Comparison of ENCODE assay signal across 8 cellular contexts in the genomic region with DNA sequence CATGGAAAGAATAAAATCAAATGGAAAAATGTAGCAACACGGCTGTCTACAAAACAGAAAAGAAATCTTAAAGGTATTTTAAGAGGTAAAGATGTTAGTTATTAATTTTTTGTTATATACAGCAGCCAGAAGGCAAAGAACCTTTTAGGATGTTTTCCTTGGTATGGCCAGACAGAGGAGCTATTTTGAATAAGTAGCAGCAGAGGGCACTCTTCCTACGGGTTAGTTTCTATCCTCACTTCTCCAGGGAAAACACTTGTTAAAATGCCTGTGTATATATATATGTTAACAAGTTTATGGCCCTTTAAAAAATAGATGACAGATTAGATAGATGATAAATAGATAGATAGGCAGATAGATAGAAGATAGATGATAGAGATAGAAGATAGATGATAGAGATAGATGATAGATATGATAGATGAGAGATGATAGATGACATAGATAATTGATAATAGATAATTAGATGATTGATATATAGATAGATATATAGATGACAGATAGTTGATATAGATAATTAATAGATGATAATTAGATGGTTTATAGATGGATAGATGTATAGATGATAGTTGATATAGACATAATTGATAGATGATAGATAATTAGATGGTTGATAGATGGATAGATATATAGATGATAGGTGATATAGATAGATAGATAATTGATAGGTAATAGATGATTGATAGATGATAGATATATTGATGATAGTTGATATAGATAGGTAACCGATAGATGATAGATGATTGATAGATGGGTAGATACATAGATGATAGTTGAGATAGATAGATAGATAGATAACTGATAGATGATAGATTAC. TPM values are rescaled to one million over a fixed set of nuclear protein-coding genes. Genes with fewer than 3 reads are reported as not detected.
DNase-seq lines count a peak whose midpoint lies in the region; ATAC-seq and TF ChIP-seq lines count a peak whose summit lies in the region.

No MANE protein-coding gene starts in this region.

- no peaks in the 10 kb centered on the region for H3K36me3 Mint-ChIP-seq in stimulated activated memory B cell treated with anti-CD40 and anti-IgM and Interleukin-4, amounts not matched to agents 10 μg/mL and 1 μg/mL and 100 μg/mL, for 72 hours

- H3K4me3 ChIP-seq in colonic mucosa, result no peak overlapping the region

- no peaks in the 10 kb centered on the region for H3K27me3 ChIP-seq in colonic mucosa

- no peak for ATAC-seq in stimulated activated memory B cell treated with anti-CD40 and anti-IgM and Interleukin-4, amounts not matched to agents 10 μg/mL and 1 μg/mL and 100 μg/mL, for 72 hours
- no peak for ATAC-seq in HG02870 (IDR thresholded peaks at IDR 0.05; ENCODE audit: unreplicated experiment)

- H3K4me1 Mint-ChIP-seq in stimulated activated memory B cell treated with anti-CD40 and anti-IgM and Interleukin-4, amounts not matched to agents 10 μg/mL and 1 μg/mL and 100 μg/mL, for 72 hours, result no peaks in the 10 kb centered on the region

- DNase-seq in AG20443 (ENCODE audit: low spot score) (peak; percentile 27), HEK293T (ENCODE audit: extremely low spot score) (no peak), NCI-H82 treated with DMSO at 0.1 percent for 48 hours (lab: John Stamatoyannopoulos, UW; ENCODE audit: unreplicated experiment) (peak; percentile 54), colonic mucosa (no peak), middle frontal gyrus (ENCODE audit: extremely low spot score, low spot score) (peak; percentile 33), activated gamma-delta T cell (lab: John Stamatoyannopoulos, UW) (no peak)

- H3K9me3 Mint-ChIP-seq in stimulated activated memory B cell treated with anti-CD40 and anti-IgM and Interleukin-4, amounts not matched to agents 10 μg/mL and 1 μg/mL and 100 μg/mL, for 72 hours, result no peaks in the 10 kb centered on the region

- CTCF ChIA-PET in HEK293T (lab: Yijun Ruan, JAX), result interaction anchor here (1.0 to 1.8 kb wide), 4 partner anchors 97 to 173 kb away, joined by 3 to 12 read pairs (median 3); no protein-coding TSS in a partner anchor

- peaks cover 36% of the 10 kb centered on the region for H3K27me3 Mint-ChIP-seq in stimulated activated memory B cell treated with anti-CD40 and anti-IgM and Interleukin-4, amounts not matched to agents 10 μg/mL and 1 μg/mL and 100 μg/mL, for 72 hours

- H3K9ac ChIP-seq in colonic mucosa (ENCODE audit: low read depth in 2 of 2, low read length in 2 of 2), result no peak overlapping the region

- H3K4me3 Mint-ChIP-seq in stimulated activated memory B cell treated with anti-CD40 and anti-IgM and Interleukin-4, amounts not matched to agents 10 μg/mL and 1 μg/mL and 100 μg/mL, for 72 hours, result no peak overlapping the region

- no peak overlapping the region for H3K27ac Mint-ChIP-seq in stimulated activated memory B cell treated with anti-CD40 and anti-IgM and Interleukin-4, amounts not matched to agents 10 μg/mL and 1 μg/mL and 100 μg/mL, for 72 hours

- H3K27ac ChIP-seq in colonic mucosa, result no peak overlapping the region

- intact Hi-C loops in colonic mucosa (cut with DNase I), result no loop called here

- TF ChIP-seq CTCF in colonic mucosa (IDR thresholded peaks at IDR 0.05), result peak; percentile 50

- H3K9me3 ChIP-seq in colonic mucosa, result no peaks in the 10 kb centered on the region

- no peaks in the 10 kb centered on the region for H3K36me3 ChIP-seq in colonic mucosa

- POLR2A ChIA-PET in HEK293T (lab: Yijun Ruan, JAX), result no interaction called here

- no peaks in the 10 kb centered on the region for H3K4me1 ChIP-seq in colonic mucosa

TF ChIP-seq in HEK293T, 16 proteins besides CTCF, POLR2A, EP300 and RAD21:
- TF ChIP-seq FOXK2 (IDR thresholded peaks at IDR 0.05), result no peak
- no peak for TF ChIP-seq SP1 (IDR thresholded peaks at IDR 0.05)
- TF ChIP-seq HDGF (IDR thresholded peaks at IDR 0.05; ENCODE audit: borderline replicate concordance), result no peak
- no peak for TF ChIP-seq FOXA1 (IDR thresholded peaks at IDR 0.05)
- no peak for TF ChIP-seq ELF4 (IDR thresholded peaks at IDR 0.05)
- TF ChIP-seq FOXM1 (IDR thresholded peaks at IDR 0.05; ENCODE audit: borderline replicate concordance), result no peak
- no peak for TF ChIP-seq NFRKB (IDR thresholded peaks at IDR 0.05)
- TF ChIP-seq CTBP1 (IDR thresholded peaks at IDR 0.05; ENCODE audit: borderline replicate concordance), result peak; percentile 60; the same call in 1 of the 2 replicates
- no peak for TF ChIP-seq LEF1 (IDR thresholded peaks at IDR 0.05; ENCODE audit: borderline replicate concordance)
- TF ChIP-seq SUZ12 (IDR thresholded peaks at IDR 0.05), result 0 out of 2 replicates have a peak, but pooled peaks have one; percentile 52
- TF ChIP-seq TARDBP (IDR thresholded peaks at IDR 0.05), result no peak
- TF ChIP-seq ZNF384 (IDR thresholded peaks at IDR 0.05), result no peak
- no peak for TF ChIP-seq L3MBTL2 (conservative IDR thresholded peaks at IDR 0.05)
- no peak for TF ChIP-seq BHLHE40 (IDR thresholded peaks at IDR 0.05; ENCODE audit: borderline replicate concordance)
- TF ChIP-seq ARNT (IDR thresholded peaks at IDR 0.05), result no peak
- TF ChIP-seq, protein P1, sequence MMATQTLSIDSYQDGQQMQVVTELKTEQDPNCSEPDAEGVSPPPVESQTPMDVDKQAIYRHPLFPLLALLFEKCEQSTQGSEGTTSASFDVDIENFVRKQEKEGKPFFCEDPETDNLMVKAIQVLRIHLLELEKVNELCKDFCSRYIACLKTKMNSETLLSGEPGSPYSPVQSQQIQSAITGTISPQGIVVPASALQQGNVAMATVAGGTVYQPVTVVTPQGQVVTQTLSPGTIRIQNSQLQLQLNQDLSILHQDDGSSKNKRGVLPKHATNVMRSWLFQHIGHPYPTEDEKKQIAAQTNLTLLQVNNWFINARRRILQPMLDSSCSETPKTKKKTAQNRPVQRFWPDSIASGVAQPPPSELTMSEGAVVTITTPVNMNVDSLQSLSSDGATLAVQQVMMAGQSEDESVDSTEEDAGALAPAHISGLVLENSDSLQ (IDR thresholded peaks at IDR 0.05), result peak; percentile 61

RNA-seq across cellular contexts. Expression of a gene that starts 57.8 kb away (rescaled TPM):
- total RNA-seq in colonic mucosa, result 1 to 10 TPM; 1.6 to 2.3 TPM

Comparison
In these comparisons a context has a peak if more than half of its experiments do, and no peak if none do; other contexts are left out.
1. DNase-seq: peak in AG20443 (single experiment), NCI-H82 treated with DMSO at 0.1 percent for 48 hours (single experiment) and middle frontal gyrus (single experiment); none in HEK293T (single experiment), colonic mucosa (single experiment) and activated gamma-delta T cell (single experiment).